In the genomic region with DNA sequence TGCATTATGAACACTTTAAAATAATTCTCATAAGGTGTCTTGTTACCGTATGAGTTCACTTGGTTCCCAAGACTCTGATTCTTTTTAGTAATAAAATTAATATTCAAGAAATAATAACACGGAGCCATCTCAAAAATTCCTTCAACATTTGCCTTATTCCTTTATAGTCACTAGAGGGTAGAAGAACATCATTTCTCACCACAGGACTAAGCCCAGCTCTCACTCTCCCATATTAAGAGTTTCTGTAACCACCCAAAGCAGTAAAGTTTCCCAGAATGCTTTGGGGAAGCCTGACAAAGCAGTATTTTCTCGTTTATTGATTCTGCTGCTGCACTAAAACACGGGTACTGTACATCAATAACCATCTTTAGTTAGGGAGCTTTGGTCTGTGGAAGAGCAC, we compare ENCODE assay signal across 15 cellular contexts.
DNase-seq lines count a peak whose midpoint lies in the region; ATAC-seq and TF ChIP-seq lines count a peak whose summit lies in the region.
"Had no signal": no experiment of that assay in that cellular context is flagged by ENCODE, and none has a peak within 500 bp of the region (broad histone marks: within the 10 kb centered on the region; RNA-seq: fewer than 3 reads in every experiment).

No MANE protein-coding gene starts in this region.

- no peak overlapping the region for H3K4me3 Mint-ChIP-seq in activated CD8-positive, alpha-beta memory T cell treated with anti-CD3 and anti-CD28 coated beads, Interleukin-2, amount 10 ng/mL, durations not matched to agents 7 days and 5 days
- H3K4me3 Mint-ChIP-seq in type B pancreatic cell (no peak overlapping the region), CD14-positive monocyte (no peak overlapping the region)
- H3K4me3 Mint-ChIP-seq: activated CD4-positive, alpha-beta T cell treated with anti-CD3 and anti-CD28 coated beads, Interleukin-2, amount 10 ng/mL, durations not matched to agents 7 days and 5 days; activated T-cell treated with anti-CD3 and anti-CD28 coated beads, Interleukin-2, amount 50 U/mL, for 72 hours had no signal

- peak; percentile 34 for TF ChIP-seq CTCF in type B pancreatic cell (conservative IDR thresholded peaks at IDR 0.05)
- no peak for TF ChIP-seq CTCF in CD14-positive monocyte (IDR thresholded peaks at IDR 0.05)

- CTCF ChIA-PET in activated CD8-positive, alpha-beta memory T cell treated with anti-CD3 and anti-CD28 coated beads, Interleukin-2, amount 10 ng/mL, durations not matched to agents 7 days and 5 days (lab: Charles Lee) = interaction anchor here (1.1 to 1.4 kb wide), 3 partner anchors 11 to 97 kb away, joined by 3 to 4 read pairs (median 3); no protein-coding TSS in a partner anchor

- H3K27me3 Mint-ChIP-seq in activated CD8-positive, alpha-beta memory T cell treated with anti-CD3 and anti-CD28 coated beads, Interleukin-2, amount 10 ng/mL, durations not matched to agents 7 days and 5 days = no peaks in the 10 kb centered on the region
- H3K27me3 Mint-ChIP-seq in type B pancreatic cell (no peaks in the 10 kb centered on the region), CD14-positive monocyte (ENCODE audit: low read depth in 3 of 3) (peaks cover 0 to 1% (median 0%) of the 10 kb centered on the region in 3 donors)
- H3K27me3 Mint-ChIP-seq: activated CD4-positive, alpha-beta T cell treated with anti-CD3 and anti-CD28 coated beads, Interleukin-2, amount 10 ng/mL, durations not matched to agents 7 days and 5 days had no signal

- H3K9me3 Mint-ChIP-seq in activated CD8-positive, alpha-beta memory T cell treated with anti-CD3 and anti-CD28 coated beads, Interleukin-2, amount 10 ng/mL, durations not matched to agents 7 days and 5 days (ENCODE audit: low read depth) = no peaks in the 10 kb centered on the region
- H3K9me3 Mint-ChIP-seq in type B pancreatic cell (no peaks in the 10 kb centered on the region), CD14-positive monocyte (peaks cover 0 to 2% (median 0%) of the 10 kb centered on the region in 7 donors)
- H3K9me3 Mint-ChIP-seq: activated CD4-positive, alpha-beta T cell treated with anti-CD3 and anti-CD28 coated beads, Interleukin-2, amount 10 ng/mL, durations not matched to agents 7 days and 5 days; activated T-cell treated with anti-CD3 and anti-CD28 coated beads, Interleukin-2, amount 50 U/mL, for 72 hours had no signal

- H3K4me1 Mint-ChIP-seq in activated CD8-positive, alpha-beta memory T cell treated with anti-CD3 and anti-CD28 coated beads, Interleukin-2, amount 10 ng/mL, durations not matched to agents 7 days and 5 days = peaks cover 5% of the 10 kb centered on the region
- no peaks in the 10 kb centered on the region for H3K4me1 Mint-ChIP-seq in type B pancreatic cell (ENCODE audit: unreplicated experiment)
- no peaks in the 10 kb centered on the region for H3K4me1 Mint-ChIP-seq in CD14-positive monocyte

- no peak for DNase-seq in activated CD8-positive, alpha-beta memory T cell treated with anti-CD3 and anti-CD28 coated beads, Interleukin-2, amount 10 ng/mL, durations not matched to agents 7 days and 5 days
- no peak for DNase-seq in activated CD8-positive, alpha-beta memory T cell treated with anti-CD3 and anti-CD28 coated beads, Interleukin-2, amount 50 U/mL, for 4 hours
- DNase-seq in SK-MEL-5 (ENCODE audit: low read depth, low spot score) = peak; percentile 68
- DNase-seq in foreskin melanocyte = peak; percentile 24
- no peak for DNase-seq in type B pancreatic cell (ENCODE audit: extremely low spot score, unreplicated experiment)
- DNase-seq in CD14-positive monocyte (ENCODE audit: low spot score) = no peak
- DNase-seq in SKM-1 (lab: John Stamatoyannopoulos, UW; ENCODE audit: unreplicated experiment) = no peak
- DNase-seq: activated CD4-positive, alpha-beta T cell treated with anti-CD3 and anti-CD28 coated beads, Interleukin-2, amount 10 ng/mL, durations not matched to agents 7 days and 5 days; activated T-cell treated with anti-CD3 and anti-CD28 coated beads, Interleukin-2, amount 50 U/mL, for 72 hours; amygdala; heart left ventricle; NCI-H1417 treated with DMSO at 0.1 percent for 48 hours; NCI-H345; T-helper 2 cell had no signal

- peaks cover 17% of the 10 kb centered on the region for H3K36me3 Mint-ChIP-seq in activated CD8-positive, alpha-beta memory T cell treated with anti-CD3 and anti-CD28 coated beads, Interleukin-2, amount 10 ng/mL, durations not matched to agents 7 days and 5 days
- peaks cover 5% of the 10 kb centered on the region for H3K36me3 Mint-ChIP-seq in type B pancreatic cell
- H3K36me3 Mint-ChIP-seq in CD14-positive monocyte = peaks cover 24 to 61% of the 10 kb centered on the region in 2 donors

- in situ Hi-C loops in SK-MEL-5 (cut with HindIII; ENCODE audit: low pct_unique_long_range_greater_than_20kb, low sequenced_read_pairs) = loop anchor here (25.0 kb wide), 1 partner anchor 184 kb away; no protein-coding TSS in a partner anchor

- intact Hi-C loops in CD14-positive monocyte (cut with micrococcal nuclease) = no loop called here

- no peak for ATAC-seq in activated CD8-positive, alpha-beta memory T cell treated with anti-CD3 and anti-CD28 coated beads, Interleukin-2, amount 10 ng/mL, durations not matched to agents 7 days and 5 days
- ATAC-seq in activated CD4-positive, CD25-positive, alpha-beta regulatory T cell treated with anti-CD3 and anti-CD28 coated beads, Interleukin-2, amount 50 U/mL, for 24 hours = no peak
- ATAC-seq: heart left ventricle had no signal

- peak overlapping the region; percentile 4 for H3K27ac Mint-ChIP-seq in activated CD8-positive, alpha-beta memory T cell treated with anti-CD3 and anti-CD28 coated beads, Interleukin-2, amount 10 ng/mL, durations not matched to agents 7 days and 5 days
- H3K27ac Mint-ChIP-seq in type B pancreatic cell = no peak overlapping the region
- H3K27ac Mint-ChIP-seq in CD14-positive monocyte = no peak overlapping the region
- H3K27ac Mint-ChIP-seq: activated CD4-positive, alpha-beta T cell treated with anti-CD3 and anti-CD28 coated beads, Interleukin-2, amount 10 ng/mL, durations not matched to agents 7 days and 5 days had no signal

Comparison
In these comparisons a context has a peak if more than half of its experiments do, and no peak if none do; other contexts are left out.
1. DNase-seq: peak in SK-MEL-5 (single experiment) and foreskin melanocyte (single experiment); none in activated CD8-positive, alpha-beta memory T cell treated with anti-CD3 and anti-CD28 coated beads, Interleukin-2, amount 10 ng/mL, durations not matched to agents 7 days and 5 days (single experiment), activated CD8-positive, alpha-beta memory T cell treated with anti-CD3 and anti-CD28 coated beads, Interleukin-2, amount 50 U/mL, for 4 hours (single experiment), type B pancreatic cell (single experiment), CD14-positive monocyte (single experiment) and SKM-1 (single experiment).